ENCODE assay signal across 8 cellular contexts in the genomic region with DNA sequence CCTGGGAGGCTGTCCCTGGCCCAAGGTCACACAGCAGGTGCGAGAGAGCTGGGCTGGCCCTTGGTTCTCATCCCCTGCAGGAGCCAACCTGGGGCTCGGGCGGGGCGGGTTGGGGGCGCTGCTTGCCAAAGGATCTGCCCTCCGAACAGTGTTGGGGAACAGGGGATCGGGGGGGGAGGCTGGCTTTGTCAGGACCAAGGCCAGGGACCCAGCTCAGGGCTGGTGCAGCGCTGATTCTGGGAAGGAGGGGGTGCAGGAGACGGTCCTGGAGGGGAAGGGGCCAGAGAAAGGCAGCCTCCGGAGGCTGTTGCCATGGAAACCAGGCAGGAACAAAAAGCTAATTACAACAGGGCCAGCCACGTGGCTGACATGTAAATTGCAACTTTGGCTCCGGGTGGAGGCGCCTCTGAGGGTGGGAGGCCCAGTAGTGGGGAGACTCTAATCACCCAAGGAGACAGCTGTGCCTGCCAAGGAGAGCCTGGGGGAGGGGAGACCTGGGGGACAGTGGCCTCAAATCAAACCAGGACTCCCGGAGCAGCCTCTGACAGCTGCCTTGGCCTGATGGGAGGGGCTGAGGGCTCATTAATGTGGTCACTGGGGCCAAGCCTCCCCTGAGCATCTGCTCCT. TPM values are rescaled to one million over a fixed set of nuclear protein-coding genes. Genes with fewer than 3 reads are reported as not detected.
A peak's percentile ranks its signal among the peaks of the same experiment; 100 is the strongest.
DNase-seq lines count a peak whose midpoint lies in the region; ATAC-seq and TF ChIP-seq lines count a peak whose summit lies in the region.

No MANE protein-coding gene starts in this region.

- H3K36me3 ChIP-seq in hepatocyte (replicated peaks; ENCODE audit: insufficient read depth, low read depth): no peaks in the 10 kb centered on the region

- no peak overlapping the region for H3K27ac Mint-ChIP-seq in activated CD8-positive, alpha-beta memory T cell treated with anti-CD3 and anti-CD28 coated beads, Interleukin-2, amount 10 ng/mL, durations not matched to agents 7 days and 5 days
- H3K27ac Mint-ChIP-seq in activated CD4-positive, alpha-beta memory T cell treated with anti-CD3 and anti-CD28 coated beads, Interleukin-2, amount 10 ng/mL, durations not matched to agents 7 days and 5 days: no peak overlapping the region

- H3K27ac ChIP-seq in hepatocyte: no peak overlapping the region

- no peaks in the 10 kb centered on the region for H3K9me3 ChIP-seq in hepatocyte (ENCODE audit: low read depth)

- no peak for TF ChIP-seq CTCF in hepatocyte (IDR thresholded peaks at IDR 0.05; ENCODE audit: poor library complexity)

- ATAC-seq in activated CD8-positive, alpha-beta memory T cell treated with anti-CD3 and anti-CD28 coated beads, Interleukin-2, amount 10 ng/mL, durations not matched to agents 7 days and 5 days: no peak
- no peak for ATAC-seq in GM18520 (IDR thresholded peaks at IDR 0.05; ENCODE audit: unreplicated experiment)
- ATAC-seq in HG03039 (IDR thresholded peaks at IDR 0.05; ENCODE audit: unreplicated experiment): no peak
- ATAC-seq in HG03469 (IDR thresholded peaks at IDR 0.05; ENCODE audit: unreplicated experiment): no peak

- H3K4me2 ChIP-seq in hepatocyte: peak overlapping the region; percentile 84

- no peak overlapping the region for H2AFZ ChIP-seq in hepatocyte

- H3K36me3 Mint-ChIP-seq in activated CD8-positive, alpha-beta memory T cell treated with anti-CD3 and anti-CD28 coated beads, Interleukin-2, amount 10 ng/mL, durations not matched to agents 7 days and 5 days: no peaks in the 10 kb centered on the region
- H3K36me3 Mint-ChIP-seq in activated CD4-positive, alpha-beta memory T cell treated with anti-CD3 and anti-CD28 coated beads, Interleukin-2, amount 10 ng/mL, durations not matched to agents 7 days and 5 days (ENCODE audit: low read depth): no peaks in the 10 kb centered on the region

- H3K4me1 Mint-ChIP-seq in activated CD8-positive, alpha-beta memory T cell treated with anti-CD3 and anti-CD28 coated beads, Interleukin-2, amount 10 ng/mL, durations not matched to agents 7 days and 5 days: peaks cover 34% of the 10 kb centered on the region
- peaks cover 39% of the 10 kb centered on the region for H3K4me1 Mint-ChIP-seq in activated CD4-positive, alpha-beta memory T cell treated with anti-CD3 and anti-CD28 coated beads, Interleukin-2, amount 10 ng/mL, durations not matched to agents 7 days and 5 days

- H3K4me3 ChIP-seq in hepatocyte: peak overlapping the region; percentile 58

- 0% methylated on average over 8 of the region's 14 CpGs for WGBS in hepatocyte (ENCODE audit: low lambda C conversion rate, missing lambda C conversion rate)

- peaks cover 27% of the 10 kb centered on the region for H3K4me1 ChIP-seq in hepatocyte (ENCODE audit: insufficient read depth)

- peaks cover 16% of the 10 kb centered on the region for H3K79me2 ChIP-seq in hepatocyte

- peaks cover 27% of the 10 kb centered on the region for H4K20me1 ChIP-seq in hepatocyte (ENCODE audit: insufficient read depth, poor library complexity, severe bottlenecking)

- POLR2A ChIA-PET in activated CD4-positive, alpha-beta memory T cell treated with anti-CD3 and anti-CD28 coated beads, Interleukin-2, amount 10 ng/mL, durations not matched to agents 7 days and 5 days (lab: Charles Lee): interaction anchor here (1.0 to 2.7 kb wide), 2 partner anchors 48 to 51 kb away, joined by 3 to 14 read pairs; partner anchors contain the start of gene TCF25

- DNase-seq in activated CD8-positive, alpha-beta memory T cell treated with anti-CD3 and anti-CD28 coated beads, Interleukin-2, amount 10 ng/mL, durations not matched to agents 7 days and 5 days: peak; percentile 64
- no peak for DNase-seq in activated CD8-positive, alpha-beta memory T cell treated with anti-CD3 and anti-CD28 coated beads for 24 hours
- peak; percentile 40 for DNase-seq in NCI-H146 treated with DMSO at 0.1 percent for 48 hours (lab: John Stamatoyannopoulos, UW; ENCODE audit: unreplicated experiment)
- peak; percentile 45 for DNase-seq in activated CD4-positive, alpha-beta memory T cell treated with anti-CD3 and anti-CD28 coated beads, Interleukin-2, amount 10 ng/mL, durations not matched to agents 7 days and 5 days
- peak; percentile 77 for DNase-seq in hepatocyte (ENCODE audit: low spot score)

- H3K27me3 Mint-ChIP-seq in activated CD8-positive, alpha-beta memory T cell treated with anti-CD3 and anti-CD28 coated beads, Interleukin-2, amount 10 ng/mL, durations not matched to agents 7 days and 5 days: peaks cover 37% of the 10 kb centered on the region
- peaks cover 36% of the 10 kb centered on the region for H3K27me3 Mint-ChIP-seq in activated CD4-positive, alpha-beta memory T cell treated with anti-CD3 and anti-CD28 coated beads, Interleukin-2, amount 10 ng/mL, durations not matched to agents 7 days and 5 days

- peaks cover 6% of the 10 kb centered on the region for H3K27me3 ChIP-seq in hepatocyte

- no peaks in the 10 kb centered on the region for H3K9me3 Mint-ChIP-seq in activated CD8-positive, alpha-beta memory T cell treated with anti-CD3 and anti-CD28 coated beads, Interleukin-2, amount 10 ng/mL, durations not matched to agents 7 days and 5 days (ENCODE audit: low read depth)
- no peaks in the 10 kb centered on the region for H3K9me3 Mint-ChIP-seq in activated CD4-positive, alpha-beta memory T cell treated with anti-CD3 and anti-CD28 coated beads, Interleukin-2, amount 10 ng/mL, durations not matched to agents 7 days and 5 days

- H3K4me3 Mint-ChIP-seq in activated CD8-positive, alpha-beta memory T cell treated with anti-CD3 and anti-CD28 coated beads, Interleukin-2, amount 10 ng/mL, durations not matched to agents 7 days and 5 days: no peak overlapping the region
- H3K4me3 Mint-ChIP-seq in activated CD4-positive, alpha-beta memory T cell treated with anti-CD3 and anti-CD28 coated beads, Interleukin-2, amount 10 ng/mL, durations not matched to agents 7 days and 5 days: peak overlapping the region; percentile 27

- CTCF ChIA-PET in activated CD8-positive, alpha-beta memory T cell treated with anti-CD3 and anti-CD28 coated beads, Interleukin-2, amount 10 ng/mL, durations not matched to agents 7 days and 5 days (lab: Charles Lee): interaction anchor here (1.2 kb wide), 1 partner anchor 14 kb away, joined by 8 read pairs; no protein-coding TSS in a partner anchor
- CTCF ChIA-PET in activated CD4-positive, alpha-beta memory T cell treated with anti-CD3 and anti-CD28 coated beads, Interleukin-2, amount 10 ng/mL, durations not matched to agents 7 days and 5 days (lab: Charles Lee): no interaction called here

- no peaks in the 10 kb centered on the region for H3K9me2 ChIP-seq in hepatocyte (replicated peaks; ENCODE audit: insufficient read depth)

RNA-seq across cellular contexts. Expression of gene TUBB3, which starts 1.3 kb away (rescaled TPM):
- 1 to 10 TPM; 3.6 to 5.0 TPM for total RNA-seq in activated CD8-positive, alpha-beta memory T cell treated with anti-CD3 and anti-CD28 coated beads, Interleukin-2, amount 10 ng/mL, durations not matched to agents 7 days and 5 days
- total RNA-seq in activated CD4-positive, alpha-beta memory T cell treated with anti-CD3 and anti-CD28 coated beads, Interleukin-2, amount 10 ng/mL, durations not matched to agents 7 days and 5 days: 1 to 10 TPM; 3.6 to 4.0 TPM
- total RNA-seq in hepatocyte: 50.0 and 87.2 TPM in 2 replicates
- polyA plus RNA-seq in hepatocyte: 69.3 and 70.0 TPM in 2 replicates

RNA-seq across cellular contexts. Expression of gene MC1R, which starts 5.7 kb away (rescaled TPM):
- total RNA-seq in activated CD8-positive, alpha-beta memory T cell treated with anti-CD3 and anti-CD28 coated beads, Interleukin-2, amount 10 ng/mL, durations not matched to agents 7 days and 5 days: 1 to 10 TPM; 2.6 to 4.1 TPM
- total RNA-seq in activated CD4-positive, alpha-beta memory T cell treated with anti-CD3 and anti-CD28 coated beads, Interleukin-2, amount 10 ng/mL, durations not matched to agents 7 days and 5 days: 1 to 10 TPM; 3.6 to 4.1 TPM
- 4.2 and 4.5 TPM in 2 replicates for total RNA-seq in hepatocyte
- 3.4 and 4.8 TPM in 2 replicates for polyA plus RNA-seq in hepatocyte

RNA-seq across cellular contexts. Expression of gene DEF8, which starts 24.1 kb away (rescaled TPM):
- total RNA-seq in activated CD8-positive, alpha-beta memory T cell treated with anti-CD3 and anti-CD28 coated beads, Interleukin-2, amount 10 ng/mL, durations not matched to agents 7 days and 5 days: 10 to 100 TPM; 26.7 to 27.7 TPM
- 10 to 100 TPM; 33.1 to 33.6 TPM for total RNA-seq in activated CD4-positive, alpha-beta memory T cell treated with anti-CD3 and anti-CD28 coated beads, Interleukin-2, amount 10 ng/mL, durations not matched to agents 7 days and 5 days
- total RNA-seq in hepatocyte: 61.7 and 69.1 TPM in 2 replicates
- polyA plus RNA-seq in hepatocyte: 64.2 and 74.7 TPM in 2 replicates

RNA-seq across cellular contexts. Expression of gene TCF25, which starts 51.0 kb away (rescaled TPM):
- 100 to 1,000 TPM; 181 to 216 TPM for total RNA-seq in activated CD8-positive, alpha-beta memory T cell treated with anti-CD3 and anti-CD28 coated beads, Interleukin-2, amount 10 ng/mL, durations not matched to agents 7 days and 5 days
- total RNA-seq in activated CD4-positive, alpha-beta memory T cell treated with anti-CD3 and anti-CD28 coated beads, Interleukin-2, amount 10 ng/mL, durations not matched to agents 7 days and 5 days: 100 to 1,000 TPM; 167 to 192 TPM
- 79.3 and 130 TPM in 2 replicates for total RNA-seq in hepatocyte
- polyA plus RNA-seq in hepatocyte: 206 and 256 TPM in 2 replicates
